9 cellular contexts compared by ENCODE assay signal in genomic region chr19:2469102-2469914, GRCh38. TPM values are rescaled to one million over a fixed set of nuclear protein-coding genes. Genes with fewer than 3 reads are reported as not detected.
DNase-seq lines count a peak whose midpoint lies in the region; ATAC-seq, FAIRE-seq and TF ChIP-seq lines count a peak whose summit lies in the region.
"Had no signal": no experiment of that assay in that cellular context is flagged by ENCODE, and none has a peak within 500 bp of the region (broad histone marks: within the 10 kb centered on the region; RNA-seq: fewer than 3 reads in every experiment).

No MANE protein-coding gene starts in this region.

- H3K27ac Mint-ChIP-seq in astrocyte (ENCODE audit: unreplicated experiment) (peak overlapping the region; percentile 97), nephron progenitor cell (no peak overlapping the region)

- FAIRE-seq in G401.6 (lab: Jason Lieb, UNC) (peak; percentile 39), astrocyte (lab: Jason Lieb, UNC) (peak; percentile 73)
- FAIRE-seq: colon had no signal

- H2AFZ ChIP-seq in astrocyte (ENCODE audit: low read depth, low read length), result peak overlapping the region; percentile 34

- no peaks in the 10 kb centered on the region for H3K36me3 Mint-ChIP-seq in astrocyte (ENCODE audit: low read depth, unreplicated experiment)
- H3K36me3 Mint-ChIP-seq in nephron progenitor cell (ENCODE audit: low read depth), result no peaks in the 10 kb centered on the region

- TF ChIP-seq CTCF in astrocyte (IDR thresholded peaks at IDR 0.05; ENCODE audit: insufficient read depth, low read depth, low read length), result no peak
- TF ChIP-seq CTCF in nephron progenitor cell (IDR thresholded peaks at IDR 0.05), result no peak

- peak overlapping the region; percentile 39 for H3K9ac ChIP-seq in astrocyte (ENCODE audit: low read length)

- H4K20me1 ChIP-seq in astrocyte (ENCODE audit: insufficient read depth, low read length), result no peaks in the 10 kb centered on the region

- H3K79me2 ChIP-seq in astrocyte (ENCODE audit: insufficient read depth, low read length), result no peaks in the 10 kb centered on the region

- no peaks in the 10 kb centered on the region for H3K9me3 ChIP-seq in astrocyte (ENCODE audit: insufficient read depth, low read depth, low read length)

- H3K27me3 Mint-ChIP-seq in astrocyte (ENCODE audit: low read depth, unreplicated experiment) (no peaks in the 10 kb centered on the region), nephron progenitor cell (ENCODE audit: low read depth, poor library complexity) (peaks cover 9% of the 10 kb centered on the region)

- no peak for ATAC-seq in HG02623 (IDR thresholded peaks at IDR 0.05; ENCODE audit: unreplicated experiment)

- peaks cover 16% of the 10 kb centered on the region for H3K4me1 ChIP-seq in astrocyte (ENCODE audit: insufficient read depth, low read length)

- H3K36me3 ChIP-seq in astrocyte (ENCODE audit: insufficient read depth, low read length), result no peaks in the 10 kb centered on the region

- peaks cover 11% of the 10 kb centered on the region for H3K4me1 Mint-ChIP-seq in astrocyte (ENCODE audit: low read depth, unreplicated experiment)
- H3K4me1 Mint-ChIP-seq in nephron progenitor cell, result peaks cover 16% of the 10 kb centered on the region

- DNase-seq in LHCN-M2 (ENCODE audit: low read depth) (peak; percentile 92), astrocyte (ENCODE audit: low read depth) (peak; percentile 80), nephron progenitor cell (no peak), KG1 (lab: John Stamatoyannopoulos, UW) (no peak), GM19240 (ENCODE audit: insufficient read length, low spot score) (no peak)
- DNase-seq in activated effector memory CD4-positive, alpha-beta T cell treated with Interleukin-2 at 50 U/mL for 16 hours, result no peak

- H3K27ac ChIP-seq in astrocyte (ENCODE audit: low read depth, low read length), result peak overlapping the region; percentile 50

- H3K9me3 Mint-ChIP-seq in astrocyte (ENCODE audit: unreplicated experiment) (no peaks in the 10 kb centered on the region), nephron progenitor cell (no peaks in the 10 kb centered on the region)

- peak overlapping the region; percentile 50 for H3K4me2 ChIP-seq in astrocyte (ENCODE audit: low read length)

- no peaks in the 10 kb centered on the region for H3K27me3 ChIP-seq in astrocyte (ENCODE audit: insufficient read depth, low read length)

- peak overlapping the region; percentile 67 for H3K4me3 Mint-ChIP-seq in astrocyte (ENCODE audit: unreplicated experiment)
- H3K4me3 Mint-ChIP-seq in nephron progenitor cell, result peak overlapping the region; percentile 40

- H3K4me3 ChIP-seq in astrocyte (ENCODE audit: insufficient read depth, low read depth, low read length), result no peak overlapping the region

RNA-seq across cellular contexts. Expression of gene GADD45B, which starts 6.6 kb away (rescaled TPM):
- total RNA-seq in LHCN-M2 (2014; rRNA removed) (42.6 and 49.8 TPM in 2 replicates), astrocyte (161 and 190 TPM in 2 replicates)
- polyA plus RNA-seq in LHCN-M2 (2012), result 134 TPM

RNA-seq across cellular contexts. Expression of gene LMNB2, which starts 12.5 kb away (rescaled TPM):
- total RNA-seq in LHCN-M2 (2014; rRNA removed) (261 TPM in 2 replicates), astrocyte (64.0 and 72.1 TPM in 2 replicates)
- polyA plus RNA-seq in LHCN-M2 (2012), result 93.5 TPM

RNA-seq across cellular contexts. Expression of gene TIMM13, which starts 41.9 kb away (rescaled TPM):
- total RNA-seq in LHCN-M2 (2014; rRNA removed), result 47.1 and 52.9 TPM in 2 replicates
- polyA plus RNA-seq in LHCN-M2 (2012), result 103 TPM
- 93.4 and 105 TPM in 2 replicates for total RNA-seq in astrocyte

Comparison
In these comparisons a context has a peak if more than half of its experiments do, and no peak if none do; other contexts are left out.
1. DNase-seq: peak in LHCN-M2 (single experiment) and astrocyte (single experiment); none in nephron progenitor cell (single experiment), KG1 (single experiment), GM19240 (single experiment) and activated effector memory CD4-positive, alpha-beta T cell treated with Interleukin-2 at 50 U/mL for 16 hours (single experiment).